ENCODE assay signal across 1 cellular context in the genomic region with DNA sequence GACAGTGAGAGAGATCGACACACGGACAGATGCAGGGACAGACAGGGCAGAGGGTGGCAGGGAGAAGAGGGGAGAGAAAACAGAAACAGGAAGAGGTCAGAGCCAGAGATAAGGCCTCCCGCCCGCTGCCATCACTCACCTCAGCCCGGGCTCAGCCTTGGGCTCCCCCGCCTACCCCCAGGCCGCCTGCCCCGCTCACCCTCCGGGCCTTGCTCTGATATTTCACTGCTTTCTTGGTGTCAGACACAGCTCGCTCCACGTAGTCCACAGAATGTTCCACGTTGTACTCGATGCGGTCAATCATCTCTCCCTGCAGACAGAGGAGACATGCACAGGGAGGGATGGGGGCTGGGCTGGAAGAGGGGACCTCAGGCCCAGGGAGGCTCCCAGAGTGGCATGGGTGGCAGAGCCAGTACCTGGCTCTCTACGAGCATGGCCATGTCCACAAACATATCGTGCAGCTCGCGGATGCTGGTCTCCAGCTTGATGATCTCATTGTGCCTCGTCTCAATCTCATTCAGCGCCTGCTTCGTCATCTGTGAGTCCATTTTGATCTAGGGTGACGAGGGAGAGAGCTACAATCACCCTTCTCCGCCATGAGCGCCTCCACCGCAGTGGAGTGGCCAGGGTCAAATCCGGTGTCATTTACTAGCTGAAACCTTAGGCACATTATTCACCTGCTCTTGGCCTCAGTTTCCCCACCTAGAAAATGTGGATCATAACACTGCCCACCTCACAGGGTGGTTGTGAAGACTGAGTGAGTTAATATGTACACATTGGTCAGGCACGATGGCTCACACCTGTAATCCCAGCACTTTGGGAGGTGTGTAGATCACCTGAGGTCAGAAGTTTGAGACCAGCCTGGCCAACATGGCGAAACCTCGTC.
A peak's percentile ranks its signal among the peaks of the same experiment; 100 is the strongest.
TF ChIP-seq lines count a peak whose summit lies in the region.

No MANE protein-coding gene starts in this region.

TF ChIP-seq in K562, 482 proteins besides CTCF, POLR2A, EP300 and RAD21 (continued from another document and continues in another):
- TF ChIP-seq FOXK2 (conservative IDR thresholded peaks at IDR 0.05 in 1 of 2, IDR thresholded peaks at IDR 0.05 in 1 of 2; ENCODE audit: low read depth in 2 of 2) (peak in 1 of 2 experiments; percentile 55; a peak in 1 of 4 replicates), MTA1 (IDR thresholded peaks at IDR 0.05; ENCODE audit: borderline replicate concordance) (0 out of 2 replicates have a peak, but pooled peaks have one; percentile 16), GTF2F1 (IDR thresholded peaks at IDR 0.05; ENCODE audit: low read depth, low read length) (no peak), ZNF165 (CRISPR knock-in tag; IDR thresholded peaks at IDR 0.05; ENCODE audit: borderline replicate concordance) (0 out of 2 replicates have a peak, but pooled peaks have one; percentile 10), DPF2 (IDR thresholded peaks at IDR 0.05) (peak; percentile 44; the same call in 1 of the 2 replicates), ZNF384 (IDR thresholded peaks at IDR 0.05; ENCODE audit: low read depth, low read length) (no peak), PHF8 (IDR thresholded peaks at IDR 0.05; ENCODE audit: borderline replicate concordance, low read length) (peak; percentile 30; the same call in 1 of the 2 replicates), ZNF57 (CRISPR knock-in tag; IDR thresholded peaks at IDR 0.05) (peak; percentile 61; the same call in 1 of the 2 replicates), IFI16 (CRISPR knock-in tag; IDR thresholded peaks at IDR 0.05) (no peak), PHB2 (IDR thresholded peaks at IDR 0.05; ENCODE audit: low read depth) (no peak), CREM (IDR thresholded peaks at IDR 0.05; ENCODE audit: low read depth) (peak; percentile 72), MEF2A (IDR thresholded peaks at IDR 0.05; ENCODE audit: control insufficient read depth, low read depth, low read length) (no peak), STAT5B (CRISPR knock-in tag; IDR thresholded peaks at IDR 0.05) (no peak), ARID1B (IDR thresholded peaks at IDR 0.05) (peak; percentile 64; the same call in 1 of the 2 replicates), YY1 (IDR thresholded peaks at IDR 0.05; ENCODE audit: borderline replicate concordance in 1 of 3, control insufficient read depth in 1 of 3, extremely low read depth in 1 of 3, insufficient read depth in 3 of 3, insufficient read length in 1 of 3, insufficient replicate concordance in 2 of 3, low read depth in 1 of 3, low read length in 2 of 3) (peak in 1 of 3 experiments; percentile 33), BCL6 (CRISPR knock-in tag; IDR thresholded peaks at IDR 0.05) (peak; percentile 41; the same call in 1 of the 2 replicates), ELF2 (CRISPR knock-in tag; IDR thresholded peaks at IDR 0.05) (0 out of 2 replicates have a peak, but pooled peaks have one; percentile 3), ZNF212 (CRISPR knock-in tag; IDR thresholded peaks at IDR 0.05) (no peak), POLR2G (IDR thresholded peaks at IDR 0.05; ENCODE audit: low read depth, low read length) (peak; percentile 43), KLF1 (tag; IDR thresholded peaks at IDR 0.05) (0 out of 2 replicates have a peak, but pooled peaks have one; percentile 18), CTBP1 (IDR thresholded peaks at IDR 0.05; ENCODE audit: borderline replicate concordance) (peak; percentile 39; the same call in 1 of the 2 replicates), NR2C2 (CRISPR knock-in tag; IDR thresholded peaks at IDR 0.05) (no peak), NR2C2 (tag; IDR thresholded peaks at IDR 0.05) (peak; percentile 28; the same call in 1 of the 2 replicates), ERF (CRISPR knock-in tag; IDR thresholded peaks at IDR 0.05) (peak; percentile 86), FOSL1 (tag; conservative IDR thresholded peaks at IDR 0.05) (0 out of 2 replicates have a peak, but pooled peaks have one; percentile 11), ETV1 (tag; conservative IDR thresholded peaks at IDR 0.05; ENCODE audit: low read depth) (0 out of 2 replicates have a peak, but pooled peaks have one; percentile 29), HNRNPK (IDR thresholded peaks at IDR 0.05; ENCODE audit: low read depth, low read length, poor library complexity, severe bottlenecking) (no peak), GABPB1 (CRISPR knock-in tag; IDR thresholded peaks at IDR 0.05) (peak; percentile 51), BCOR (IDR thresholded peaks at IDR 0.05) (0 out of 2 replicates have a peak, but pooled peaks have one; percentile 33), HDAC8 (tag; IDR thresholded peaks at IDR 0.05) (peak; percentile 72; the same call in 1 of the 2 replicates), KDM4B (IDR thresholded peaks at IDR 0.05; ENCODE audit: borderline replicate concordance in 2 of 2, low read depth in 1 of 2) (peak in 1 of 2 experiments; percentile 66; a peak in 1 of 4 replicates), CXXC5 (CRISPR knock-in tag; IDR thresholded peaks at IDR 0.05) (peak; percentile 40), NFXL1 (CRISPR knock-in tag; IDR thresholded peaks at IDR 0.05) (0 out of 2 replicates have a peak, but pooled peaks have one; percentile 22), NR4A1 (CRISPR knock-in tag; IDR thresholded peaks at IDR 0.05) (no peak), NR4A1 (tag; IDR thresholded peaks at IDR 0.05) (peak; percentile 89), PRPF4 (IDR thresholded peaks at IDR 0.05; ENCODE audit: insufficient read depth, low read depth, low read length, poor library complexity, severe bottlenecking) (no peak), ZNF134 (CRISPR knock-in tag; conservative IDR thresholded peaks at IDR 0.05) (0 out of 2 replicates have a peak, but pooled peaks have one; percentile 18), FOXJ3 (CRISPR knock-in tag; IDR thresholded peaks at IDR 0.05) (no peak)
- TF ChIP-seq, protein P1, sequence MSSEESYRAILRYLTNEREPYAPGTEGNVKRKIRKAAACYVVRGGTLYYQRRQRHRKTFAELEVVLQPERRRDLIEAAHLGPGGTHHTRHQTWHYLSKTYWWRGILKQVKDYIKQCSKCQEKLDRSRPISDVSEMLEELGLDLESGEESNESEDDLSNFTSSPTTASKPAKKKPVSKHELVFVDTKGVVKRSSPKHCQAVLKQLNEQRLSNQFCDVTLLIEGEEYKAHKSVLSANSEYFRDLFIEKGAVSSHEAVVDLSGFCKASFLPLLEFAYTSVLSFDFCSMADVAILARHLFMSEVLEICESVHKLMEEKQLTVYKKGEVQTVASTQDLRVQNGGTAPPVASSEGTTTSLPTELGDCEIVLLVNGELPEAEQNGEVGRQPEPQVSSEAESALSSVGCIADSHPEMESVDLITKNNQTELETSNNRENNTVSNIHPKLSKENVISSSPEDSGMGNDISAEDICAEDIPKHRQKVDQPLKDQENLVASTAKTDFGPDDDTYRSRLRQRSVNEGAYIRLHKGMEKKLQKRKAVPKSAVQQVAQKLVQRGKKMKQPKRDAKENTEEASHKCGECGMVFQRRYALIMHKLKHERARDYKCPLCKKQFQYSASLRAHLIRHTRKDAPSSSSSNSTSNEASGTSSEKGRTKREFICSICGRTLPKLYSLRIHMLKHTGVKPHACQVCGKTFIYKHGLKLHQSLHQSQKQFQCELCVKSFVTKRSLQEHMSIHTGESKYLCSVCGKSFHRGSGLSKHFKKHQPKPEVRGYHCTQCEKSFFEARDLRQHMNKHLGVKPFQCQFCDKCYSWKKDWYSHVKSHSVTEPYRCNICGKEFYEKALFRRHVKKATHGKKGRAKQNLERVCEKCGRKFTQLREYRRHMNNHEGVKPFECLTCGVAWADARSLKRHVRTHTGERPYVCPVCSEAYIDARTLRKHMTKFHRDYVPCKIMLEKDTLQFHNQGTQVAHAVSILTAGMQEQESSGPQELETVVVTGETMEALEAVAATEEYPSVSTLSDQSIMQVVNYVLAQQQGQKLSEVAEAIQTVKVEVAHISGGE (CRISPR knock-in tag; IDR thresholded peaks at IDR 0.05), result peak in 1 of 3 experiments; percentile 61; a peak in 1 of 6 replicates
- TF ChIP-seq, protein P2, sequence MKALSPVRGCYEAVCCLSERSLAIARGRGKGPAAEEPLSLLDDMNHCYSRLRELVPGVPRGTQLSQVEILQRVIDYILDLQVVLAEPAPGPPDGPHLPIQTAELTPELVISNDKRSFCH (CRISPR knock-in tag; IDR thresholded peaks at IDR 0.05), result no peak
- TF ChIP-seq, protein P2 (tag; IDR thresholded peaks at IDR 0.05), result peak; percentile 77
- TF ChIP-seq, protein P3, sequence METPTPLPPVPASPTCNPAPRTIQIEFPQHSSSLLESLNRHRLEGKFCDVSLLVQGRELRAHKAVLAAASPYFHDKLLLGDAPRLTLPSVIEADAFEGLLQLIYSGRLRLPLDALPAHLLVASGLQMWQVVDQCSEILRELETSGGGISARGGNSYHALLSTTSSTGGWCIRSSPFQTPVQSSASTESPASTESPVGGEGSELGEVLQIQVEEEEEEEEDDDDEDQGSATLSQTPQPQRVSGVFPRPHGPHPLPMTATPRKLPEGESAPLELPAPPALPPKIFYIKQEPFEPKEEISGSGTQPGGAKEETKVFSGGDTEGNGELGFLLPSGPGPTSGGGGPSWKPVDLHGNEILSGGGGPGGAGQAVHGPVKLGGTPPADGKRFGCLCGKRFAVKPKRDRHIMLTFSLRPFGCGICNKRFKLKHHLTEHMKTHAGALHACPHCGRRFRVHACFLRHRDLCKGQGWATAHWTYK (CRISPR knock-in tag; IDR thresholded peaks at IDR 0.05), result peak; percentile 93
- TF ChIP-seq, protein P4, sequence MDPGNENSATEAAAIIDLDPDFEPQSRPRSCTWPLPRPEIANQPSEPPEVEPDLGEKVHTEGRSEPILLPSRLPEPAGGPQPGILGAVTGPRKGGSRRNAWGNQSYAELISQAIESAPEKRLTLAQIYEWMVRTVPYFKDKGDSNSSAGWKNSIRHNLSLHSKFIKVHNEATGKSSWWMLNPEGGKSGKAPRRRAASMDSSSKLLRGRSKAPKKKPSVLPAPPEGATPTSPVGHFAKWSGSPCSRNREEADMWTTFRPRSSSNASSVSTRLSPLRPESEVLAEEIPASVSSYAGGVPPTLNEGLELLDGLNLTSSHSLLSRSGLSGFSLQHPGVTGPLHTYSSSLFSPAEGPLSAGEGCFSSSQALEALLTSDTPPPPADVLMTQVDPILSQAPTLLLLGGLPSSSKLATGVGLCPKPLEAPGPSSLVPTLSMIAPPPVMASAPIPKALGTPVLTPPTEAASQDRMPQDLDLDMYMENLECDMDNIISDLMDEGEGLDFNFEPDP (CRISPR knock-in tag; IDR thresholded peaks at IDR 0.05), result peak; percentile 24; the same call in 1 of the 2 replicates
- TF ChIP-seq, protein P5, sequence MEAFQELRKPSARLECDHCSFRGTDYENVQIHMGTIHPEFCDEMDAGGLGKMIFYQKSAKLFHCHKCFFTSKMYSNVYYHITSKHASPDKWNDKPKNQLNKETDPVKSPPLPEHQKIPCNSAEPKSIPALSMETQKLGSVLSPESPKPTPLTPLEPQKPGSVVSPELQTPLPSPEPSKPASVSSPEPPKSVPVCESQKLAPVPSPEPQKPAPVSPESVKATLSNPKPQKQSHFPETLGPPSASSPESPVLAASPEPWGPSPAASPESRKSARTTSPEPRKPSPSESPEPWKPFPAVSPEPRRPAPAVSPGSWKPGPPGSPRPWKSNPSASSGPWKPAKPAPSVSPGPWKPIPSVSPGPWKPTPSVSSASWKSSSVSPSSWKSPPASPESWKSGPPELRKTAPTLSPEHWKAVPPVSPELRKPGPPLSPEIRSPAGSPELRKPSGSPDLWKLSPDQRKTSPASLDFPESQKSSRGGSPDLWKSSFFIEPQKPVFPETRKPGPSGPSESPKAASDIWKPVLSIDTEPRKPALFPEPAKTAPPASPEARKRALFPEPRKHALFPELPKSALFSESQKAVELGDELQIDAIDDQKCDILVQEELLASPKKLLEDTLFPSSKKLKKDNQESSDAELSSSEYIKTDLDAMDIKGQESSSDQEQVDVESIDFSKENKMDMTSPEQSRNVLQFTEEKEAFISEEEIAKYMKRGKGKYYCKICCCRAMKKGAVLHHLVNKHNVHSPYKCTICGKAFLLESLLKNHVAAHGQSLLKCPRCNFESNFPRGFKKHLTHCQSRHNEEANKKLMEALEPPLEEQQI (IDR thresholded peaks at IDR 0.05), result no peak
- TF ChIP-seq, protein P6, sequence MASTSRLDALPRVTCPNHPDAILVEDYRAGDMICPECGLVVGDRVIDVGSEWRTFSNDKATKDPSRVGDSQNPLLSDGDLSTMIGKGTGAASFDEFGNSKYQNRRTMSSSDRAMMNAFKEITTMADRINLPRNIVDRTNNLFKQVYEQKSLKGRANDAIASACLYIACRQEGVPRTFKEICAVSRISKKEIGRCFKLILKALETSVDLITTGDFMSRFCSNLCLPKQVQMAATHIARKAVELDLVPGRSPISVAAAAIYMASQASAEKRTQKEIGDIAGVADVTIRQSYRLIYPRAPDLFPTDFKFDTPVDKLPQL (IDR thresholded peaks at IDR 0.05; ENCODE audit: extremely low read depth, insufficient read length), result no peak
- TF ChIP-seq, protein P7, sequence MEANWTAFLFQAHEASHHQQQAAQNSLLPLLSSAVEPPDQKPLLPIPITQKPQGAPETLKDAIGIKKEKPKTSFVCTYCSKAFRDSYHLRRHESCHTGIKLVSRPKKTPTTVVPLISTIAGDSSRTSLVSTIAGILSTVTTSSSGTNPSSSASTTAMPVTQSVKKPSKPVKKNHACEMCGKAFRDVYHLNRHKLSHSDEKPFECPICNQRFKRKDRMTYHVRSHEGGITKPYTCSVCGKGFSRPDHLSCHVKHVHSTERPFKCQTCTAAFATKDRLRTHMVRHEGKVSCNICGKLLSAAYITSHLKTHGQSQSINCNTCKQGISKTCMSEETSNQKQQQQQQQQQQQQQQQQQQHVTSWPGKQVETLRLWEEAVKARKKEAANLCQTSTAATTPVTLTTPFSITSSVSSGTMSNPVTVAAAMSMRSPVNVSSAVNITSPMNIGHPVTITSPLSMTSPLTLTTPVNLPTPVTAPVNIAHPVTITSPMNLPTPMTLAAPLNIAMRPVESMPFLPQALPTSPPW (CRISPR knock-in tag; IDR thresholded peaks at IDR 0.05), result peak; percentile 63
- TF ChIP-seq, protein P8, sequence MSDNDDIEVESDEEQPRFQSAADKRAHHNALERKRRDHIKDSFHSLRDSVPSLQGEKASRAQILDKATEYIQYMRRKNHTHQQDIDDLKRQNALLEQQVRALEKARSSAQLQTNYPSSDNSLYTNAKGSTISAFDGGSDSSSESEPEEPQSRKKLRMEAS (CRISPR knock-in tag; IDR thresholded peaks at IDR 0.05), result peak; percentile 59
- TF ChIP-seq, protein P9, sequence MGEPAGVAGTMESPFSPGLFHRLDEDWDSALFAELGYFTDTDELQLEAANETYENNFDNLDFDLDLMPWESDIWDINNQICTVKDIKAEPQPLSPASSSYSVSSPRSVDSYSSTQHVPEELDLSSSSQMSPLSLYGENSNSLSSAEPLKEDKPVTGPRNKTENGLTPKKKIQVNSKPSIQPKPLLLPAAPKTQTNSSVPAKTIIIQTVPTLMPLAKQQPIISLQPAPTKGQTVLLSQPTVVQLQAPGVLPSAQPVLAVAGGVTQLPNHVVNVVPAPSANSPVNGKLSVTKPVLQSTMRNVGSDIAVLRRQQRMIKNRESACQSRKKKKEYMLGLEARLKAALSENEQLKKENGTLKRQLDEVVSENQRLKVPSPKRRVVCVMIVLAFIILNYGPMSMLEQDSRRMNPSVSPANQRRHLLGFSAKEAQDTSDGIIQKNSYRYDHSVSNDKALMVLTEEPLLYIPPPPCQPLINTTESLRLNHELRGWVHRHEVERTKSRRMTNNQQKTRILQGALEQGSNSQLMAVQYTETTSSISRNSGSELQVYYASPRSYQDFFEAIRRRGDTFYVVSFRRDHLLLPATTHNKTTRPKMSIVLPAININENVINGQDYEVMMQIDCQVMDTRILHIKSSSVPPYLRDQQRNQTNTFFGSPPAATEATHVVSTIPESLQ (CRISPR knock-in tag; IDR thresholded peaks at IDR 0.05), result no peak
